In genomic region chr13:35499131-35500051, GRCh38 we compare ENCODE assay signal across 14 cellular contexts. TPM values are rescaled to one million over a fixed set of nuclear protein-coding genes. Genes with fewer than 3 reads are reported as not detected.
DNase-seq lines count a peak whose midpoint lies in the region; ATAC-seq and TF ChIP-seq lines count a peak whose summit lies in the region.
"Had no signal": no experiment of that assay in that cellular context is flagged by ENCODE, and none has a peak within 500 bp of the region (broad histone marks: within the 10 kb centered on the region; RNA-seq: fewer than 3 reads in every experiment).

No MANE protein-coding gene starts in this region.

- intact Hi-C loops in heart right ventricle (cut with DNase I), result no loop called here

- peak; percentile 8 for DNase-seq in COLO829 (ENCODE audit: low spot score)
- DNase-seq in NCI-H1436 (lab: John Stamatoyannopoulos, UW), result peak; percentile 73
- DNase-seq in NCI-H446 treated with DMSO at 0.1 percent for 48 hours (lab: John Stamatoyannopoulos, UW), result peak; percentile 68
- DNase-seq in heart right ventricle, result no peak
- DNase-seq in mucosa of gallbladder (ENCODE audit: low spot score), result no peak
- no peak for DNase-seq in stimulated activated CD4-positive, alpha-beta T cell treated with anti-CD3 and anti-CD28 coated beads, Interleukin-2, amount 100 ng/mL, for 24 hours
- DNase-seq: activated CD4-positive, CD25-positive, alpha-beta regulatory T cell; activated naive CD8-positive, alpha-beta T cell treated with anti-CD3 and anti-CD28 coated beads, Interleukin-2, amount 10 ng/mL, durations not matched to agents 7 days and 5 days; CD8-positive, alpha-beta memory T cell; H9 had no signal

- H3K36me3 ChIP-seq in heart right ventricle, result no peaks in the 10 kb centered on the region

- peaks cover 0 to 11% (median 0%) of the 10 kb centered on the region in 9 donors for H3K4me1 ChIP-seq in heart right ventricle

- H3K27ac ChIP-seq in heart right ventricle, result no peak overlapping the region

- no peak overlapping the region for H3K4me3 ChIP-seq in heart right ventricle

- TF ChIP-seq CTCF in heart right ventricle (IDR thresholded peaks at IDR 0.05), result no peak

- WGBS in heart right ventricle, 2 donors, result 62 to 68% methylated on average over 7 of the region's 7 CpGs

- H3K27me3 ChIP-seq in heart right ventricle, result no peaks in the 10 kb centered on the region

- ATAC-seq in heart right ventricle (peak in 6 of 8 donors; percentile 51 to 91 (median 75)), HG03565 (IDR thresholded peaks at IDR 0.05; ENCODE audit: unreplicated experiment) (no peak), GM21367 (IDR thresholded peaks at IDR 0.05; ENCODE audit: unreplicated experiment) (no peak)

- peaks cover 0 to 13% (median 6%) of the 10 kb centered on the region in 11 donors for H3K9me3 ChIP-seq in heart right ventricle

RNA-seq across cellular contexts. Expression of gene MAB21L1, which starts 22.9 kb away (rescaled TPM):
- total RNA-seq in heart right ventricle (under 1 TPM in 9 of 10 donors, not detected in 1; 0.08 to 0.49 (median 0.26) TPM), mucosa of gallbladder (0.20 TPM)
- under 1 TPM; 0.17 to 0.37 TPM for polyA plus RNA-seq in heart right ventricle
- total RNA-seq: CD8-positive, alpha-beta memory T cell; H9; lung microvascular endothelial cell; OCI-LY7 had no signal
- polyA plus RNA-seq: CD8-positive, alpha-beta memory T cell had no signal

Comparison
In these comparisons a context has a peak if more than half of its experiments do, and no peak if none do; other contexts are left out.
1. DNase-seq: peak in COLO829 (single experiment), NCI-H1436 (single experiment) and NCI-H446 treated with DMSO at 0.1 percent for 48 hours (single experiment); none in heart right ventricle (0 of 2), mucosa of gallbladder (single experiment) and stimulated activated CD4-positive, alpha-beta T cell treated with anti-CD3 and anti-CD28 coated beads, Interleukin-2, amount 100 ng/mL, for 24 hours (0 of 2).
2. ATAC-seq: peak in heart right ventricle (6 of 8); none in HG03565 (single experiment) and GM21367 (single experiment).